ENCODE assay signal across 1 cellular context in the genomic region with DNA sequence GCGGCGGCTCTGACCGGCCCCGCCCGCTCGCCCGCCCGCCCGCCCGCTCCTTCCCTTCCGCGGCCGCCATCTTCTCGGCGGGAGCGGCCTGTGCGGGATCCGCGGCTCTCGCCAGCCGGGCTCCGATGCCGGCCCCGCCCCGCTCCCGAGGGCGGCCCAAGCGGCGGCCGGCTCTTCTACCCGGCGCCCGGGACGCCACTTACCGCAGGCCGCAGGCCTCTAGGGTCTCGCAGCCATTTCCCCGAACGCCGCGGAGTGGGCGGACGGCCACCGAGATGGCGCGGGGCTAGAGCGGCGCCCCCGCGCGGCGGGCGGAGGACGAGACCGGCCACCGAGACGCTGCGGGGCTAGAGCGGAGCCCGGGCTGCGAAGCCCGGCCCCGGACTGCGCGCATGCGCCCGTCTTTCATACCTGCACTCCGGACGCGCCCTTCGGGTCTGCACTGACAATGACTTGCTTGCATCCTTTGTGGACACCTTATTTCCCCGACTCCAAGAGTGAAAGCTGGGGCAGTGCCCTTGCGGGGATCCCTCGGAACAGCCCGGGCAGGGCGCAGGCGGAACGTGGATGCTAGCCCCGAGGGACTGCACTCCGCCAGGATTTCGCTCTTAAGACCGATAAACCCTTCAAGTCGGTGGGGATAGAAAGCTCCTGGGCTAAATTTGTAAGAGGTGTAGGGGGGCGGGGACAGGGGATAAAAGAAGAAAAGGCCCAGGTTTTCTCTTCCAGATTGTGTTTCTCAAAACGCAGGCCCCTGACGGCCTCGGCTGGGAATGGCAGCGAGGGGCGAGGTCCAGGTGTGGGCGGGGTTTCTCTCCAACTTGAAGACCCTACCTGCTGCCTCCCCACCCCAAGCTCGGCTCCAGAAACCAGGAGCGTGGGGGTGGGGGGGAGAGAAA.
A peak's percentile ranks its signal among the peaks of the same experiment; 100 is the strongest.
TF ChIP-seq lines count a peak whose summit lies in the region.

A gene (minus strand): TSS at position 277 of the 899 bp plus-strand sequence.

TF ChIP-seq in WTC11, 78 proteins besides CTCF, POLR2A, EP300 and RAD21 (continued from another document and continues in another):
- TF ChIP-seq, protein P1, sequence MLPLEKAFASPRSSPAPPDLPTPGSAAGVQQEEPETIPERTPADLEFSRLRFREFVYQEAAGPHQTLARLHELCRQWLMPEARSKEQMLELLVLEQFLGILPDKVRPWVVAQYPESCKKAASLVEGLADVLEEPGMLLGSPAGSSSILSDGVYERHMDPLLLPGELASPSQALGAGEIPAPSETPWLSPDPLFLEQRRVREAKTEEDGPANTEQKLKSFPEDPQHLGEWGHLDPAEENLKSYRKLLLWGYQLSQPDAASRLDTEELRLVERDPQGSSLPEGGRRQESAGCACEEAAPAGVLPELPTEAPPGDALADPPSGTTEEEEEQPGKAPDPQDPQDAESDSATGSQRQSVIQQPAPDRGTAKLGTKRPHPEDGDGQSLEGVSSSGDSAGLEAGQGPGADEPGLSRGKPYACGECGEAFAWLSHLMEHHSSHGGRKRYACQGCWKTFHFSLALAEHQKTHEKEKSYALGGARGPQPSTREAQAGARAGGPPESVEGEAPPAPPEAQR (CRISPR knock-in tag; IDR thresholded peaks at IDR 0.05): no peak
- TF ChIP-seq JAZF1 (CRISPR knock-in tag; IDR thresholded peaks at IDR 0.05) (no peak), ATF1 (CRISPR knock-in tag; IDR thresholded peaks at IDR 0.05) (no peak), NFE2L1 (CRISPR knock-in tag; IDR thresholded peaks at IDR 0.05) (no peak), ELF4 (CRISPR knock-in tag; IDR thresholded peaks at IDR 0.05; ENCODE audit: low read depth) (no peak), ZNF396 (CRISPR knock-in tag; IDR thresholded peaks at IDR 0.05; ENCODE audit: borderline replicate concordance) (no peak), ZNF671 (CRISPR knock-in tag; IDR thresholded peaks at IDR 0.05) (no peak), NR3C1 (CRISPR knock-in tag; conservative IDR thresholded peaks at IDR 0.05; ENCODE audit: low read depth) (no peak), OVOL2 (CRISPR knock-in tag; IDR thresholded peaks at IDR 0.05; ENCODE audit: borderline replicate concordance) (no peak), KAT7 (CRISPR knock-in tag; IDR thresholded peaks at IDR 0.05; ENCODE audit: borderline replicate concordance) (peak; percentile 14; the same call in 1 of the 2 replicates), GABPB1 (CRISPR knock-in tag; IDR thresholded peaks at IDR 0.05) (no peak), ETV6 (CRISPR knock-in tag; IDR thresholded peaks at IDR 0.05) (peak; percentile 51; the same call in 1 of the 2 replicates), FOXP1 (CRISPR knock-in tag; IDR thresholded peaks at IDR 0.05; ENCODE audit: borderline replicate concordance) (peak; percentile 16; the same call in 1 of the 2 replicates), TEAD4 (CRISPR knock-in tag; IDR thresholded peaks at IDR 0.05) (no peak), CBFB (CRISPR knock-in tag; IDR thresholded peaks at IDR 0.05; ENCODE audit: low read depth) (no peak), NR2C2 (CRISPR knock-in tag; IDR thresholded peaks at IDR 0.05) (no peak), ZNF423 (CRISPR knock-in tag; IDR thresholded peaks at IDR 0.05) (no peak), RORB (CRISPR knock-in tag; IDR thresholded peaks at IDR 0.05) (no peak)
- TF ChIP-seq, protein P2, sequence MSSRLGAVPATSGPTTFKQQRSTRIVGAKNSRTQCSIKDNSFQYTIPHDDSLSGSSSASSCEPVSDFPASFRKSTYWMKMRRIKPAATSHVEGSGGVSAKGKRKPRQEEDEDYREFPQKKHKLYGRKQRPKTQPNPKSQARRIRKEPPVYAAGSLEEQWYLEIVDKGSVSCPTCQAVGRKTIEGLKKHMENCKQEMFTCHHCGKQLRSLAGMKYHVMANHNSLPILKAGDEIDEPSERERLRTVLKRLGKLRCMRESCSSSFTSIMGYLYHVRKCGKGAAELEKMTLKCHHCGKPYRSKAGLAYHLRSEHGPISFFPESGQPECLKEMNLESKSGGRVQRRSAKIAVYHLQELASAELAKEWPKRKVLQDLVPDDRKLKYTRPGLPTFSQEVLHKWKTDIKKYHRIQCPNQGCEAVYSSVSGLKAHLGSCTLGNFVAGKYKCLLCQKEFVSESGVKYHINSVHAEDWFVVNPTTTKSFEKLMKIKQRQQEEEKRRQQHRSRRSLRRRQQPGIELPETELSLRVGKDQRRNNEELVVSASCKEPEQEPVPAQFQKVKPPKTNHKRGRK (CRISPR knock-in tag; IDR thresholded peaks at IDR 0.05; ENCODE audit: borderline replicate concordance): no peak
- TF ChIP-seq, protein P3, sequence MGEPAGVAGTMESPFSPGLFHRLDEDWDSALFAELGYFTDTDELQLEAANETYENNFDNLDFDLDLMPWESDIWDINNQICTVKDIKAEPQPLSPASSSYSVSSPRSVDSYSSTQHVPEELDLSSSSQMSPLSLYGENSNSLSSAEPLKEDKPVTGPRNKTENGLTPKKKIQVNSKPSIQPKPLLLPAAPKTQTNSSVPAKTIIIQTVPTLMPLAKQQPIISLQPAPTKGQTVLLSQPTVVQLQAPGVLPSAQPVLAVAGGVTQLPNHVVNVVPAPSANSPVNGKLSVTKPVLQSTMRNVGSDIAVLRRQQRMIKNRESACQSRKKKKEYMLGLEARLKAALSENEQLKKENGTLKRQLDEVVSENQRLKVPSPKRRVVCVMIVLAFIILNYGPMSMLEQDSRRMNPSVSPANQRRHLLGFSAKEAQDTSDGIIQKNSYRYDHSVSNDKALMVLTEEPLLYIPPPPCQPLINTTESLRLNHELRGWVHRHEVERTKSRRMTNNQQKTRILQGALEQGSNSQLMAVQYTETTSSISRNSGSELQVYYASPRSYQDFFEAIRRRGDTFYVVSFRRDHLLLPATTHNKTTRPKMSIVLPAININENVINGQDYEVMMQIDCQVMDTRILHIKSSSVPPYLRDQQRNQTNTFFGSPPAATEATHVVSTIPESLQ (CRISPR knock-in tag; IDR thresholded peaks at IDR 0.05): no peak
- TF ChIP-seq, protein P4, sequence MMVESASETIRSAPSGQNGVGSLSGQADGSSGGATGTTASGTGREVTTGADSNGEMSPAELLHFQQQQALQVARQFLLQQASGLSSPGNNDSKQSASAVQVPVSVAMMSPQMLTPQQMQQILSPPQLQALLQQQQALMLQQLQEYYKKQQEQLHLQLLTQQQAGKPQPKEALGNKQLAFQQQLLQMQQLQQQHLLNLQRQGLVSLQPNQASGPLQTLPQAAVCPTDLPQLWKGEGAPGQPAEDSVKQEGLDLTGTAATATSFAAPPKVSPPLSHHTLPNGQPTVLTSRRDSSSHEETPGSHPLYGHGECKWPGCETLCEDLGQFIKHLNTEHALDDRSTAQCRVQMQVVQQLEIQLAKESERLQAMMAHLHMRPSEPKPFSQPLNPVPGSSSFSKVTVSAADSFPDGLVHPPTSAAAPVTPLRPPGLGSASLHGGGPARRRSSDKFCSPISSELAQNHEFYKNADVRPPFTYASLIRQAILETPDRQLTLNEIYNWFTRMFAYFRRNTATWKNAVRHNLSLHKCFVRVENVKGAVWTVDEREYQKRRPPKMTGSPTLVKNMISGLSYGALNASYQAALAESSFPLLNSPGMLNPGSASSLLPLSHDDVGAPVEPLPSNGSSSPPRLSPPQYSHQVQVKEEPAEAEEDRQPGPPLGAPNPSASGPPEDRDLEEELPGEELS (CRISPR knock-in tag; IDR thresholded peaks at IDR 0.05): no peak; the same call in none of the 2 replicates
- TF ChIP-seq, protein P5, sequence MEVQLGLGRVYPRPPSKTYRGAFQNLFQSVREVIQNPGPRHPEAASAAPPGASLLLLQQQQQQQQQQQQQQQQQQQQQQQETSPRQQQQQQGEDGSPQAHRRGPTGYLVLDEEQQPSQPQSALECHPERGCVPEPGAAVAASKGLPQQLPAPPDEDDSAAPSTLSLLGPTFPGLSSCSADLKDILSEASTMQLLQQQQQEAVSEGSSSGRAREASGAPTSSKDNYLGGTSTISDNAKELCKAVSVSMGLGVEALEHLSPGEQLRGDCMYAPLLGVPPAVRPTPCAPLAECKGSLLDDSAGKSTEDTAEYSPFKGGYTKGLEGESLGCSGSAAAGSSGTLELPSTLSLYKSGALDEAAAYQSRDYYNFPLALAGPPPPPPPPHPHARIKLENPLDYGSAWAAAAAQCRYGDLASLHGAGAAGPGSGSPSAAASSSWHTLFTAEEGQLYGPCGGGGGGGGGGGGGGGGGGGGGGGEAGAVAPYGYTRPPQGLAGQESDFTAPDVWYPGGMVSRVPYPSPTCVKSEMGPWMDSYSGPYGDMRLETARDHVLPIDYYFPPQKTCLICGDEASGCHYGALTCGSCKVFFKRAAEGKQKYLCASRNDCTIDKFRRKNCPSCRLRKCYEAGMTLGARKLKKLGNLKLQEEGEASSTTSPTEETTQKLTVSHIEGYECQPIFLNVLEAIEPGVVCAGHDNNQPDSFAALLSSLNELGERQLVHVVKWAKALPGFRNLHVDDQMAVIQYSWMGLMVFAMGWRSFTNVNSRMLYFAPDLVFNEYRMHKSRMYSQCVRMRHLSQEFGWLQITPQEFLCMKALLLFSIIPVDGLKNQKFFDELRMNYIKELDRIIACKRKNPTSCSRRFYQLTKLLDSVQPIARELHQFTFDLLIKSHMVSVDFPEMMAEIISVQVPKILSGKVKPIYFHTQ (CRISPR knock-in tag; IDR thresholded peaks at IDR 0.05): no peak
- TF ChIP-seq, protein P6, sequence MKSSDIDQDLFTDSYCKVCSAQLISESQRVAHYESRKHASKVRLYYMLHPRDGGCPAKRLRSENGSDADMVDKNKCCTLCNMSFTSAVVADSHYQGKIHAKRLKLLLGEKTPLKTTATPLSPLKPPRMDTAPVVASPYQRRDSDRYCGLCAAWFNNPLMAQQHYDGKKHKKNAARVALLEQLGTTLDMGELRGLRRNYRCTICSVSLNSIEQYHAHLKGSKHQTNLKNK (CRISPR knock-in tag; IDR thresholded peaks at IDR 0.05): no peak
- TF ChIP-seq, protein P7, sequence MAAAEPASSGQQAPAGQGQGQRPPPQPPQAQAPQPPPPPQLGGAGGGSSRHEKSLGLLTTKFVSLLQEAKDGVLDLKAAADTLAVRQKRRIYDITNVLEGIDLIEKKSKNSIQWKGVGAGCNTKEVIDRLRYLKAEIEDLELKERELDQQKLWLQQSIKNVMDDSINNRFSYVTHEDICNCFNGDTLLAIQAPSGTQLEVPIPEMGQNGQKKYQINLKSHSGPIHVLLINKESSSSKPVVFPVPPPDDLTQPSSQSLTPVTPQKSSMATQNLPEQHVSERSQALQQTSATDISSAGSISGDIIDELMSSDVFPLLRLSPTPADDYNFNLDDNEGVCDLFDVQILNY (CRISPR knock-in tag; IDR thresholded peaks at IDR 0.05): peak; percentile 41; the same call in 1 of the 2 replicates
- TF ChIP-seq, protein P8, sequence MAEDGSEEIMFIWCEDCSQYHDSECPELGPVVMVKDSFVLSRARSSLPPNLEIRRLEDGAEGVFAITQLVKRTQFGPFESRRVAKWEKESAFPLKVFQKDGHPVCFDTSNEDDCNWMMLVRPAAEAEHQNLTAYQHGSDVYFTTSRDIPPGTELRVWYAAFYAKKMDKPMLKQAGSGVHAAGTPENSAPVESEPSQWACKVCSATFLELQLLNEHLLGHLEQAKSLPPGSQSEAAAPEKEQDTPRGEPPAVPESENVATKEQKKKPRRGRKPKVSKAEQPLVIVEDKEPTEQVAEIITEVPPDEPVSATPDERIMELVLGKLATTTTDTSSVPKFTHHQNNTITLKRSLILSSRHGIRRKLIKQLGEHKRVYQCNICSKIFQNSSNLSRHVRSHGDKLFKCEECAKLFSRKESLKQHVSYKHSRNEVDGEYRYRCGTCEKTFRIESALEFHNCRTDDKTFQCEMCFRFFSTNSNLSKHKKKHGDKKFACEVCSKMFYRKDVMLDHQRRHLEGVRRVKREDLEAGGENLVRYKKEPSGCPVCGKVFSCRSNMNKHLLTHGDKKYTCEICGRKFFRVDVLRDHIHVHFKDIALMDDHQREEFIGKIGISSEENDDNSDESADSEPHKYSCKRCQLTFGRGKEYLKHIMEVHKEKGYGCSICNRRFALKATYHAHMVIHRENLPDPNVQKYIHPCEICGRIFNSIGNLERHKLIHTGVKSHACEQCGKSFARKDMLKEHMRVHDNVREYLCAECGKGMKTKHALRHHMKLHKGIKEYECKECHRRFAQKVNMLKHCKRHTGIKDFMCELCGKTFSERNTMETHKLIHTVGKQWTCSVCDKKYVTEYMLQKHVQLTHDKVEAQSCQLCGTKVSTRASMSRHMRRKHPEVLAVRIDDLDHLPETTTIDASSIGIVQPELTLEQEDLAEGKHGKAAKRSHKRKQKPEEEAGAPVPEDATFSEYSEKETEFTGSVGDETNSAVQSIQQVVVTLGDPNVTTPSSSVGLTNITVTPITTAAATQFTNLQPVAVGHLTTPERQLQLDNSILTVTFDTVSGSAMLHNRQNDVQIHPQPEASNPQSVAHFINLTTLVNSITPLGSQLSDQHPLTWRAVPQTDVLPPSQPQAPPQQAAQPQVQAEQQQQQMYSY (CRISPR knock-in tag; IDR thresholded peaks at IDR 0.05): no peak
- TF ChIP-seq, protein P9, sequence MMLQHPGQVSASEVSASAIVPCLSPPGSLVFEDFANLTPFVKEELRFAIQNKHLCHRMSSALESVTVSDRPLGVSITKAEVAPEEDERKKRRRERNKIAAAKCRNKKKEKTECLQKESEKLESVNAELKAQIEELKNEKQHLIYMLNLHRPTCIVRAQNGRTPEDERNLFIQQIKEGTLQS (CRISPR knock-in tag; conservative IDR thresholded peaks at IDR 0.05): no peak
- TF ChIP-seq, protein P10, sequence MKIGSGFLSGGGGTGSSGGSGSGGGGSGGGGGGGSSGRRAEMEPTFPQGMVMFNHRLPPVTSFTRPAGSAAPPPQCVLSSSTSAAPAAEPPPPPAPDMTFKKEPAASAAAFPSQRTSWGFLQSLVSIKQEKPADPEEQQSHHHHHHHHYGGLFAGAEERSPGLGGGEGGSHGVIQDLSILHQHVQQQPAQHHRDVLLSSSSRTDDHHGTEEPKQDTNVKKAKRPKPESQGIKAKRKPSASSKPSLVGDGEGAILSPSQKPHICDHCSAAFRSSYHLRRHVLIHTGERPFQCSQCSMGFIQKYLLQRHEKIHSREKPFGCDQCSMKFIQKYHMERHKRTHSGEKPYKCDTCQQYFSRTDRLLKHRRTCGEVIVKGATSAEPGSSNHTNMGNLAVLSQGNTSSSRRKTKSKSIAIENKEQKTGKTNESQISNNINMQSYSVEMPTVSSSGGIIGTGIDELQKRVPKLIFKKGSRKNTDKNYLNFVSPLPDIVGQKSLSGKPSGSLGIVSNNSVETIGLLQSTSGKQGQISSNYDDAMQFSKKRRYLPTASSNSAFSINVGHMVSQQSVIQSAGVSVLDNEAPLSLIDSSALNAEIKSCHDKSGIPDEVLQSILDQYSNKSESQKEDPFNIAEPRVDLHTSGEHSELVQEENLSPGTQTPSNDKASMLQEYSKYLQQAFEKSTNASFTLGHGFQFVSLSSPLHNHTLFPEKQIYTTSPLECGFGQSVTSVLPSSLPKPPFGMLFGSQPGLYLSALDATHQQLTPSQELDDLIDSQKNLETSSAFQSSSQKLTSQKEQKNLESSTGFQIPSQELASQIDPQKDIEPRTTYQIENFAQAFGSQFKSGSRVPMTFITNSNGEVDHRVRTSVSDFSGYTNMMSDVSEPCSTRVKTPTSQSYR (CRISPR knock-in tag; IDR thresholded peaks at IDR 0.05): no peak
- TF ChIP-seq, protein P11, sequence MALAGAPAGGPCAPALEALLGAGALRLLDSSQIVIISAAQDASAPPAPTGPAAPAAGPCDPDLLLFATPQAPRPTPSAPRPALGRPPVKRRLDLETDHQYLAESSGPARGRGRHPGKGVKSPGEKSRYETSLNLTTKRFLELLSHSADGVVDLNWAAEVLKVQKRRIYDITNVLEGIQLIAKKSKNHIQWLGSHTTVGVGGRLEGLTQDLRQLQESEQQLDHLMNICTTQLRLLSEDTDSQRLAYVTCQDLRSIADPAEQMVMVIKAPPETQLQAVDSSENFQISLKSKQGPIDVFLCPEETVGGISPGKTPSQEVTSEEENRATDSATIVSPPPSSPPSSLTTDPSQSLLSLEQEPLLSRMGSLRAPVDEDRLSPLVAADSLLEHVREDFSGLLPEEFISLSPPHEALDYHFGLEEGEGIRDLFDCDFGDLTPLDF (CRISPR knock-in tag; IDR thresholded peaks at IDR 0.05): no peak
